In genomic region chr6:128517124-128517523, GRCh38 we compare ENCODE assay signal across 1 cellular context.
TF ChIP-seq lines count a peak whose summit lies in the region.

No MANE protein-coding gene starts in this region.

TF ChIP-seq in IMR-90, 13 proteins besides CTCF, POLR2A, EP300 and RAD21:
- no peak for TF ChIP-seq MAFK (IDR thresholded peaks at IDR 0.05; ENCODE audit: low read depth, low read length)
- no peak for TF ChIP-seq ELK1 (IDR thresholded peaks at IDR 0.05; ENCODE audit: borderline replicate concordance, low read depth, low read length)
- TF ChIP-seq FOS (IDR thresholded peaks at IDR 0.05; ENCODE audit: low read depth, low read length) = no peak
- no peak for TF ChIP-seq RFX5 (IDR thresholded peaks at IDR 0.05; ENCODE audit: low read depth, low read length)
- TF ChIP-seq MXI1 (IDR thresholded peaks at IDR 0.05; ENCODE audit: borderline replicate concordance, low read depth, low read length) = no peak
- TF ChIP-seq SMC3 (IDR thresholded peaks at IDR 0.05; ENCODE audit: low read depth, low read length) = no peak
- TF ChIP-seq RCOR1 (IDR thresholded peaks at IDR 0.05; ENCODE audit: insufficient replicate concordance, low read length) = no peak
- no peak for TF ChIP-seq CEBPB (IDR thresholded peaks at IDR 0.05; ENCODE audit: low read depth, low read length)
- TF ChIP-seq NFE2L2 (IDR thresholded peaks at IDR 0.05; ENCODE audit: low read depth, low read length) = no peak
- no peak for TF ChIP-seq BHLHE40 (IDR thresholded peaks at IDR 0.05; ENCODE audit: low read depth, low read length)
- no peak for TF ChIP-seq MAZ (IDR thresholded peaks at IDR 0.05; ENCODE audit: borderline replicate concordance, low read depth, low read length)
- TF ChIP-seq CHD1 (IDR thresholded peaks at IDR 0.05; ENCODE audit: low read depth, low read length) = no peak
- TF ChIP-seq, protein P1, sequence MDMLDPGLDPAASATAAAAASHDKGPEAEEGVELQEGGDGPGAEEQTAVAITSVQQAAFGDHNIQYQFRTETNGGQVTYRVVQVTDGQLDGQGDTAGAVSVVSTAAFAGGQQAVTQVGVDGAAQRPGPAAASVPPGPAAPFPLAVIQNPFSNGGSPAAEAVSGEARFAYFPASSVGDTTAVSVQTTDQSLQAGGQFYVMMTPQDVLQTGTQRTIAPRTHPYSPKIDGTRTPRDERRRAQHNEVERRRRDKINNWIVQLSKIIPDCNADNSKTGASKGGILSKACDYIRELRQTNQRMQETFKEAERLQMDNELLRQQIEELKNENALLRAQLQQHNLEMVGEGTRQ (IDR thresholded peaks at IDR 0.05; ENCODE audit: low read depth, low read length) = no peak
